Comparison of ENCODE assay signal across 12 cellular contexts in the genomic region with DNA sequence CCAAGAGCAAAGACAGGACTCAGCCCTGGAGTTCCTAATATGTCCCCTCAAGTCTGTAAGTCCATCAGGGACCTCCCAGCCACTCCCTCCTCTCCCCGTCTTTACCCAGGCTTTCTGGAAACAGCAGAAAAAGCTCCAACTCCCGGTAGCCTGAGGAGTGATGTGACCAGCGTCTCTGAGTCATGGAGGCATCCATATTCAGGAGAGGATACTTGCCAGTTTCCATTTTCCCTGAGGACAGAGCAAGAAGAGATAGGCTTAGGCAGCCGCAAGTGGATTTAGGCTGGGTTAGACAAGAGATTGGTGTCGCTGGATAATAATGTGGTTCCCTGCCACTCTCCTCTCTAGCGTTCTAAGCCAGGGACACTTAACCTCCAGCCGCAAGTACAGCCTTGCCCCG.
DNase-seq lines count a peak whose midpoint lies in the region; ATAC-seq, FAIRE-seq and TF ChIP-seq lines count a peak whose summit lies in the region.
"Had no signal": no experiment of that assay in that cellular context is flagged by ENCODE, and none has a peak within 500 bp of the region (broad histone marks: within the 10 kb centered on the region; RNA-seq: fewer than 3 reads in every experiment).

No MANE protein-coding gene starts in this region.

- H3K79me1 ChIP-seq in H9 (ENCODE audit: insufficient read depth, low read depth, low read length, poor library complexity, severe bottlenecking), result no peaks in the 10 kb centered on the region

- H2AFZ ChIP-seq in astrocyte (ENCODE audit: low read depth, low read length) (peak overlapping the region; percentile 32), neural progenitor cell (replicated peaks) (no peak overlapping the region), H9 (ENCODE audit: low read length) (no peak overlapping the region)

- H3K9ac ChIP-seq in astrocyte (ENCODE audit: low read length) (no peak overlapping the region), neural progenitor cell (no peak overlapping the region), H9 (ENCODE audit: extremely low read depth, insufficient read length, low read length) (no peak overlapping the region)

- H2BK120ac ChIP-seq in H9 (ENCODE audit: low read depth, low read length, poor library complexity, severe bottlenecking), result no peak overlapping the region

- DNase-seq in astrocyte (ENCODE audit: low read depth) (no peak), neural progenitor cell (ENCODE audit: low spot score) (no peak), H9 (no peak)
- no peak for DNase-seq in CD4-positive, alpha-beta memory T cell
- DNase-seq: CD8-positive, alpha-beta memory T cell; IMR-90 had no signal

- H2AK5ac ChIP-seq in H9 (ENCODE audit: insufficient read length, low read length), result no peak overlapping the region

- H3K27ac Mint-ChIP-seq in astrocyte (ENCODE audit: unreplicated experiment) (no peak overlapping the region), neural progenitor cell (peak overlapping the region; percentile 66), H9 (no peak overlapping the region; a peak in 1 of 7 replicates)
- no peak overlapping the region for H3K27ac Mint-ChIP-seq in CD4-positive, alpha-beta memory T cell
- H3K27ac Mint-ChIP-seq: CD14-positive monocyte; CD8-positive, alpha-beta memory T cell had no signal

- H3K4me2 ChIP-seq in astrocyte (ENCODE audit: low read length) (no peak overlapping the region), neural progenitor cell (no peak overlapping the region), H9 (ENCODE audit: insufficient read depth, insufficient read length, low read length) (no peak overlapping the region)
- H3K4me2 ChIP-seq: A549 had no signal

- peaks cover 6% of the 10 kb centered on the region for H3F3A ChIP-seq in neural progenitor cell (ENCODE audit: low read depth)

- H2BK20ac ChIP-seq in H9 (ENCODE audit: low read depth, low read length, poor library complexity, severe bottlenecking), result no peak overlapping the region

- H3K23ac ChIP-seq in H9 (ENCODE audit: insufficient read length, low read depth, low read length), result no peak overlapping the region

- peaks cover 2% of the 10 kb centered on the region for H3K23me2 ChIP-seq in H9 (ENCODE audit: insufficient read length, low read depth, low read length, poor library complexity, severe bottlenecking)

- H3K56ac ChIP-seq in H9 (ENCODE audit: insufficient read length, low read depth, low read length), result no peak overlapping the region

- H3K36me3 Mint-ChIP-seq in astrocyte (ENCODE audit: low read depth, unreplicated experiment) (peaks cover 5% of the 10 kb centered on the region), neural progenitor cell (no peaks in the 10 kb centered on the region), H9 (ENCODE audit: insufficient read depth in 1 of 3, low read depth in 3 of 3) (no peaks in the 10 kb centered on the region)
- no peaks in the 10 kb centered on the region for H3K36me3 Mint-ChIP-seq in CD4-positive, alpha-beta memory T cell
- H3K36me3 Mint-ChIP-seq: CD14-positive monocyte; CD8-positive, alpha-beta memory T cell had no signal

- no CpG with 5 or more reads among the region's 8 CpGs for WGBS in H9 (ENCODE audit: extremely low coverage, insufficient read length, low lambda C conversion rate)

- CTCF ChIA-PET in CD4-positive, alpha-beta memory T cell (lab: Charles Lee; ENCODE audit: partially characterized antibody), result no interaction called here

- no peaks in the 10 kb centered on the region for H3K4me1 ChIP-seq in astrocyte (ENCODE audit: insufficient read depth, low read length)
- H3K4me1 ChIP-seq in neural progenitor cell, result peaks cover 35% of the 10 kb centered on the region
- H3K4me1 ChIP-seq in H9 (ENCODE audit: insufficient read depth, low read length), result no peaks in the 10 kb centered on the region; the same call in 1 of the 2 replicates
- no peaks in the 10 kb centered on the region for H3K4me1 ChIP-seq in CD4-positive, alpha-beta memory T cell (ENCODE audit: insufficient read depth, low read length)
- H3K4me1 ChIP-seq: A549, Caco-2 had no signal

- H3K4me1 Mint-ChIP-seq in astrocyte (ENCODE audit: low read depth, unreplicated experiment) (peaks cover 30% of the 10 kb centered on the region), neural progenitor cell (peaks cover 56% of the 10 kb centered on the region), H9 (peaks cover 56 to 65% of the 10 kb centered on the region in 2 experiments)
- H3K4me1 Mint-ChIP-seq in CD4-positive, alpha-beta memory T cell, result peaks cover 4 to 14% (median 10%) of the 10 kb centered on the region in 4 donors

- no peaks in the 10 kb centered on the region for H3K79me2 ChIP-seq in astrocyte (ENCODE audit: insufficient read depth, low read length)
- H3K79me2 ChIP-seq in neural progenitor cell (ENCODE audit: low read depth), result no peaks in the 10 kb centered on the region
- H3K79me2 ChIP-seq in H9 (ENCODE audit: insufficient read depth, low read length), result no peaks in the 10 kb centered on the region

- H3K27me3 Mint-ChIP-seq in astrocyte (ENCODE audit: low read depth, unreplicated experiment) (peaks cover 23% of the 10 kb centered on the region), neural progenitor cell (ENCODE audit: insufficient read depth, low read depth) (peaks cover 8% of the 10 kb centered on the region), H9 (ENCODE audit: low read depth) (peaks cover 1% of the 10 kb centered on the region)
- H3K27me3 Mint-ChIP-seq in CD4-positive, alpha-beta memory T cell, result peaks cover 16 to 43% of the 10 kb centered on the region in 2 donors

- TF ChIP-seq CTCF in astrocyte (IDR thresholded peaks at IDR 0.05; ENCODE audit: insufficient read depth, low read depth, low read length) (no peak), neural progenitor cell (IDR thresholded peaks at IDR 0.05) (no peak), H9 (conservative IDR thresholded peaks at IDR 0.05) (no peak)

- H3K14ac ChIP-seq in H9 (ENCODE audit: insufficient read depth, low read length), result no peak overlapping the region; the same call in 1 of the 2 replicates

- no peak overlapping the region for H3K4ac ChIP-seq in H9 (ENCODE audit: low read depth, low read length)

- no peak overlapping the region for H2BK15ac ChIP-seq in H9 (ENCODE audit: low read depth, low read length)

- H3T11ph ChIP-seq in H9 (ENCODE audit: low read length), result no peak overlapping the region

- H2BK5ac ChIP-seq in H9 (ENCODE audit: insufficient read length, low read length), result no peak overlapping the region

- no peak overlapping the region for H3K27ac ChIP-seq in astrocyte (ENCODE audit: low read depth, low read length)
- H3K27ac ChIP-seq in neural progenitor cell, result no peak overlapping the region
- no peak overlapping the region for H3K27ac ChIP-seq in H9 (ENCODE audit: insufficient read length, low read depth, low read length)
- no peak overlapping the region for H3K27ac ChIP-seq in CD4-positive, alpha-beta memory T cell (ENCODE audit: low read depth, low read length)
- H3K27ac ChIP-seq: A549 had no signal

- ATAC-seq in esophagus mucosa (peak; percentile 31), GM18873 (IDR thresholded peaks at IDR 0.05; ENCODE audit: low FRiP score, unreplicated experiment) (no peak)
- ATAC-seq: A549 had no signal

- intact Hi-C loops in CD4-positive, alpha-beta memory T cell (cut with micrococcal nuclease), result no loop called here

- POLR2A ChIA-PET in CD4-positive, alpha-beta memory T cell (lab: Charles Lee; ENCODE audit: partially characterized antibody), result no interaction called here

- H3K9me3 Mint-ChIP-seq in astrocyte (ENCODE audit: unreplicated experiment), result peaks cover 5% of the 10 kb centered on the region
- no peaks in the 10 kb centered on the region for H3K9me3 Mint-ChIP-seq in neural progenitor cell
- no peaks in the 10 kb centered on the region for H3K9me3 Mint-ChIP-seq in H9
- H3K9me3 Mint-ChIP-seq in CD4-positive, alpha-beta memory T cell, result no peaks in the 10 kb centered on the region
- H3K9me3 Mint-ChIP-seq: CD14-positive monocyte had no signal

- H3K18ac ChIP-seq in H9 (ENCODE audit: insufficient read length, low read depth, low read length), result no peak overlapping the region

- H4K5ac ChIP-seq in H9 (ENCODE audit: insufficient read length, low read depth, low read length), result no peak overlapping the region

- H2BK12ac ChIP-seq in H9 (ENCODE audit: insufficient read length, low read depth, low read length), result no peak overlapping the region

- H4K20me1 ChIP-seq in astrocyte (ENCODE audit: insufficient read depth, low read length) (no peaks in the 10 kb centered on the region), neural progenitor cell (ENCODE audit: low read depth) (no peaks in the 10 kb centered on the region), H9 (ENCODE audit: control insufficient read depth, insufficient read depth, insufficient read length) (no peaks in the 10 kb centered on the region)

- no peak overlapping the region for H4K91ac ChIP-seq in H9 (ENCODE audit: insufficient read length, low read depth, low read length)

- H3K4me3 ChIP-seq in astrocyte (ENCODE audit: insufficient read depth, low read depth, low read length) (no peak overlapping the region), neural progenitor cell (no peak overlapping the region)
- no peak overlapping the region for H3K4me3 ChIP-seq in CD4-positive, alpha-beta memory T cell (ENCODE audit: low read length in 2 of 2)
- H3K4me3 ChIP-seq: A549 had no signal

- H3K27me3 ChIP-seq in astrocyte (ENCODE audit: insufficient read depth, low read length) (peaks cover 7% of the 10 kb centered on the region), neural progenitor cell (no peaks in the 10 kb centered on the region), H9 (ENCODE audit: insufficient read depth, low read length) (no peaks in the 10 kb centered on the region)
- peaks cover 4% of the 10 kb centered on the region for H3K27me3 ChIP-seq in CD4-positive, alpha-beta memory T cell (ENCODE audit: insufficient read depth, low read length)

- H3K9me3 ChIP-seq in astrocyte (ENCODE audit: insufficient read depth, low read depth, low read length) (no peaks in the 10 kb centered on the region), neural progenitor cell (ENCODE audit: low read depth) (no peaks in the 10 kb centered on the region), H9 (ENCODE audit: control insufficient read depth, low read depth, low read length) (no peaks in the 10 kb centered on the region)
- H3K9me3 ChIP-seq in CD4-positive, alpha-beta memory T cell (ENCODE audit: control insufficient read depth in 1 of 2, low read length in 2 of 2), result no peaks in the 10 kb centered on the region
- H3K9me3 ChIP-seq: A549, Caco-2 had no signal

- H3K4me3 Mint-ChIP-seq in astrocyte (ENCODE audit: unreplicated experiment) (no peak overlapping the region), neural progenitor cell (no peak overlapping the region), H9 (no peak overlapping the region)
- no peak overlapping the region for H3K4me3 Mint-ChIP-seq in CD4-positive, alpha-beta memory T cell
- H3K4me3 Mint-ChIP-seq: CD14-positive monocyte; CD8-positive, alpha-beta memory T cell had no signal

- H3K36me3 ChIP-seq in astrocyte (ENCODE audit: insufficient read depth, low read length) (no peaks in the 10 kb centered on the region), neural progenitor cell (no peaks in the 10 kb centered on the region)
- no peaks in the 10 kb centered on the region for H3K36me3 ChIP-seq in CD4-positive, alpha-beta memory T cell (ENCODE audit: insufficient read depth, low read length)

- FAIRE-seq in astrocyte (lab: Jason Lieb, UNC), result no peak
- FAIRE-seq: A549, H54 had no signal

- no peak overlapping the region for H4K8ac ChIP-seq in H9 (replicated peaks; ENCODE audit: insufficient read length, low read depth, low read length)
